ENCODE assay signal across 1 cellular context in genomic region chr16:28604186-28604565, GRCh38.
TF ChIP-seq lines count a peak whose summit lies in the region.

No MANE protein-coding gene starts in this region.

TF ChIP-seq in H1, 55 proteins besides CTCF, POLR2A, EP300 and RAD21:
- TF ChIP-seq CHD7 (IDR thresholded peaks at IDR 0.05; ENCODE audit: insufficient replicate concordance, low read length) (no peak), GABPA (IDR thresholded peaks at IDR 0.05; ENCODE audit: borderline replicate concordance, insufficient read depth, low read length) (no peak), CTBP2 (IDR thresholded peaks at IDR 0.05; ENCODE audit: borderline replicate concordance, insufficient read depth, insufficient read length, low read length) (no peak), POU5F1 (IDR thresholded peaks at IDR 0.05; ENCODE audit: low read depth, low read length) (no peak), BACH1 (IDR thresholded peaks at IDR 0.05; ENCODE audit: low read length) (no peak), CHD1 (IDR thresholded peaks at IDR 0.05; ENCODE audit: low read depth, low read length) (no peak), CBX8 (IDR thresholded peaks at IDR 0.05; ENCODE audit: borderline replicate concordance, low read depth, low read length) (no peak), MAFK (IDR thresholded peaks at IDR 0.05; ENCODE audit: low read depth, low read length) (no peak), HDAC6 (IDR thresholded peaks at IDR 0.05; ENCODE audit: low read depth, low read length) (no peak), SP2 (IDR thresholded peaks at IDR 0.05; ENCODE audit: low read length) (no peak), SIRT6 (IDR thresholded peaks at IDR 0.05; ENCODE audit: low read length) (no peak), SIX5 (IDR thresholded peaks at IDR 0.05; ENCODE audit: low read depth, low read length) (no peak), E2F6 (IDR thresholded peaks at IDR 0.05) (no peak), ZNF274 (IDR thresholded peaks at IDR 0.05; ENCODE audit: borderline replicate concordance, extremely low read depth, low read length) (no peak), BCL11A (IDR thresholded peaks at IDR 0.05; ENCODE audit: low read depth in 2 of 2, low read length in 2 of 2) (no peak), JUN (IDR thresholded peaks at IDR 0.05; ENCODE audit: low read depth, low read length) (no peak), RBBP5 (IDR thresholded peaks at IDR 0.05; ENCODE audit: borderline replicate concordance, low read depth, low read length) (no peak), RNF2 (IDR thresholded peaks at IDR 0.05; ENCODE audit: borderline replicate concordance, low read depth, low read length, missing control alignments, poor library complexity, severe bottlenecking) (no peak), ATF3 (IDR thresholded peaks at IDR 0.05; ENCODE audit: insufficient read depth, low read depth, low read length) (no peak), HDAC2 (IDR thresholded peaks at IDR 0.05; ENCODE audit: borderline replicate concordance in 1 of 2, low read depth in 2 of 2, low read length in 2 of 2) (no peak)
